ENCODE assay signal across 35 cellular contexts in the genomic region with DNA sequence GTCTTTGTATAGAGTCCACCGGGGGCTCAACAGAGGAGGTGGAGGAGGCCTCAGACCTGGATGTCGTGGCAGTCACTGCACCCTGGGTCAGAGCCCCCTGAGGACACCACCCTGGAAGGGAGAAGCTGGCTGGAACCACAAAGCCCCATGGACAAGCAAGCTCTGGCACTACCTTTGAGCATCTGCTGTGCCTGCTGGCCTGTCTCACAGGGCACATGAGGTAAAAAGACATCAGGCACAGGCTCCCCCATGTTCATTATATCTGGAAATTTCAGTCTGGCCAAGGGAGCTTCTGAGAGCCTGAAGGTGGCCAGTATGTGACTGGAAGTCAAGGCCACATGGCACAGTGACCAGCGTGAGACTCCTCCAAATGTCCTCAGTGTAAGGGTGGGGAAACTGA. TPM values are rescaled to one million over a fixed set of nuclear protein-coding genes. Genes with fewer than 3 reads are reported as not detected.
"Had no signal": no experiment of that assay in that cellular context is flagged by ENCODE, and none has a peak within 500 bp of the region (broad histone marks: within the 10 kb centered on the region; RNA-seq: fewer than 3 reads in every experiment).

No MANE protein-coding gene starts in this region.

- H3K27me3 ChIP-seq: adrenal gland, body of pancreas, gastroesophageal sphincter had no signal

- H3K4me1 ChIP-seq: body of pancreas had no signal

- H3K36me3 ChIP-seq: adrenal gland, esophagus squamous epithelium, gastroesophageal sphincter, WERI-Rb-1 had no signal

- H3K27ac ChIP-seq: adrenal gland, body of pancreas, coronary artery, esophagus squamous epithelium, gastroesophageal sphincter, WERI-Rb-1 had no signal

- DNase-seq: activated B cell treated with CpG ODN at 0.5 μM for 24 hours; activated CD4-positive, alpha-beta memory T cell treated with anti-CD3 and anti-CD28 coated beads for 36 hours; activated CD4-positive, alpha-beta T cell treated with anti-CD3 and anti-CD28 coated beads for 48 hours; activated CD8-positive, alpha-beta memory T cell treated with anti-CD3 and anti-CD28 coated beads, Interleukin-2, amount 10 ng/mL, durations not matched to agents 7 days and 5 days; activated CD8-positive, alpha-beta memory T cell treated with anti-CD3 and anti-CD28 coated beads, Interleukin-2, amount 50 U/mL, for 4 hours; activated CD8-positive, alpha-beta T cell treated with anti-CD3 and anti-CD28 coated beads, Interleukin-2, amount 10 ng/mL, durations not matched to agents 7 days and 5 days; activated naive CD4-positive, alpha-beta T cell treated with anti-CD3 and anti-CD28 coated beads for 36 hours; activated naive CD8-positive, alpha-beta T cell treated with anti-CD3 and anti-CD28 coated beads for 36 hours; activated naive CD8-positive, alpha-beta T cell treated with anti-CD3 and anti-CD28 coated beads, Interleukin-2, amount 50 U/mL, for 24 hours; activated T-cell treated with anti-CD3 and anti-CD28 coated beads, Interleukin-2, amount 50 U/mL, for 1 hour; activated T-cell treated with anti-CD3 and anti-CD28 coated beads, Interleukin-2, amount 50 U/mL, for 48 hours; adrenal gland; amygdala; aorta; body of pancreas; caudate nucleus; cerebellar nuclear complex; dermis blood vessel endothelial cell; effector CD4-positive, alpha-beta T cell; effector memory CD8-positive, alpha-beta T cell; erythroblast; esophagus squamous epithelium; foreskin melanocyte; head of caudate nucleus; T-helper 1 cell; T-helper 17 cell; T1000; WERI-Rb-1 had no signal

- H3K9me3 ChIP-seq: adrenal gland, body of pancreas, esophagus squamous epithelium, gastroesophageal sphincter had no signal

- ATAC-seq: activated CD4-positive, CD25-positive, alpha-beta regulatory T cell treated with anti-CD3 and anti-CD28 coated beads, Interleukin-2, amount 50 U/mL, for 24 hours; activated CD8-positive, alpha-beta memory T cell treated with anti-CD3 and anti-CD28 coated beads, Interleukin-2, amount 10 ng/mL, durations not matched to agents 7 days and 5 days; activated CD8-positive, alpha-beta T cell treated with anti-CD3 and anti-CD28 coated beads, Interleukin-2, amount 10 ng/mL, durations not matched to agents 7 days and 5 days; activated naive CD8-positive, alpha-beta T cell treated with anti-CD3 and anti-CD28 coated beads, Interleukin-2, amount 50 U/mL, for 24 hours; body of pancreas; effector memory CD8-positive, alpha-beta T cell; gastroesophageal sphincter; T-helper 17 cell had no signal

- H3K4me3 ChIP-seq: adrenal gland, body of pancreas, coronary artery, esophagus squamous epithelium, gastroesophageal sphincter had no signal

RNA-seq across cellular contexts. Expression of a gene that starts 22.9 kb away (rescaled TPM):
- total RNA-seq: activated B cell treated with CpG ODN at 0.5 μM for 24 hours; activated CD4-positive, alpha-beta memory T cell treated with anti-CD3 and anti-CD28 coated beads for 36 hours; activated CD8-positive, alpha-beta memory T cell treated with anti-CD3 and anti-CD28 coated beads for 36 hours; activated CD8-positive, alpha-beta memory T cell treated with anti-CD3 and anti-CD28 coated beads, Interleukin-2, amount 10 ng/mL, durations not matched to agents 7 days and 5 days; activated CD8-positive, alpha-beta T cell treated with anti-CD3 and anti-CD28 coated beads, Interleukin-2, amount 10 ng/mL, durations not matched to agents 7 days and 5 days; activated naive CD8-positive, alpha-beta T cell treated with anti-CD3 and anti-CD28 coated beads for 36 hours; activated T-helper 2 cell treated with anti-CD3 and anti-CD28 coated beads, Interferon-gamma antibody, Interleukin-2, Interleukin-4, amounts not matched to agents 10 μg/mL and 5 μg/mL and 100 μg/mL, durations not matched to agents 14 hours and 24 hours and 36 hours; dermis blood vessel endothelial cell; fibroblast of lung; fibroblast of villous mesenchyme had no signal
- polyA plus RNA-seq: fibroblast of lung had no signal
